Comparison of ENCODE assay signal across 1 cellular context in the genomic region with DNA sequence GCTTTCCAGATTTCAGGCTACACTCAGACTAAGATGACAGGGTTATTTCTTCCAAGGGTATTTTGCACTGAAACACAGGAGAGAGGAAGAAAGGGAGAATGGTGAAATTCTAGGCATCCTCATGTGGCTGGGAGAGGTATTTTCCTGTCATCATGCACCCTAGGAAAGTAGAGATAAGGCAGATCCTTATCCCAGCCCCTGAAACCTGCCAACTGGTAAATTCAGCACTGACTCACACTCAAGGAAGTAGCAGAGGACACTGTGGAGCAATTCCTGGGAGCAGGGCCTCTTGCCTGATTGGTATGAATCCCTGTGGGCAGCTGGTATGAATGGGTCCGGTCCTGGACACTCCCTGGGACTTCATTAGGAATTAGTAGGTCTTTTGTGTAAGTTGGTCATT.
TF ChIP-seq lines count a peak whose summit lies in the region.

No MANE protein-coding gene starts in this region.

TF ChIP-seq in A549, 52 proteins besides CTCF, POLR2A, EP300 and RAD21 (continued from another document):
- TF ChIP-seq, protein P1, sequence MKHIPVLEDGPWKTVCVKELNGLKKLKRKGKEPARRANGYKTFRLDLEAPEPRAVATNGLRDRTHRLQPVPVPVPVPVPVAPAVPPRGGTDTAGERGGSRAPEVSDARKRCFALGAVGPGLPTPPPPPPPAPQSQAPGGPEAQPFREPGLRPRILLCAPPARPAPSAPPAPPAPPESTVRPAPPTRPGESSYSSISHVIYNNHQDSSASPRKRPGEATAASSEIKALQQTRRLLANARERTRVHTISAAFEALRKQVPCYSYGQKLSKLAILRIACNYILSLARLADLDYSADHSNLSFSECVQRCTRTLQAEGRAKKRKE (CRISPR knock-in tag; IDR thresholded peaks at IDR 0.05; ENCODE audit: low read depth): no peak
- TF ChIP-seq JUNB (IDR thresholded peaks at IDR 0.05) (no peak), CEBPB (IDR thresholded peaks at IDR 0.05) (no peak), SREBF2 (IDR thresholded peaks at IDR 0.05) (no peak), FOSL2 (IDR thresholded peaks at IDR 0.05) (no peak), FOSL2 (CRISPR knock-in tag; IDR thresholded peaks at IDR 0.05) (no peak), HOXA7 (CRISPR knock-in tag; IDR thresholded peaks at IDR 0.05) (no peak), KDM5A (IDR thresholded peaks at IDR 0.05) (no peak), NPAS2 (CRISPR knock-in tag; IDR thresholded peaks at IDR 0.05; ENCODE audit: borderline replicate concordance) (no peak), KDM1A (IDR thresholded peaks at IDR 0.05; ENCODE audit: low read depth) (no peak), ZNF302 (CRISPR knock-in tag; IDR thresholded peaks at IDR 0.05) (no peak)
- TF ChIP-seq, protein P2, sequence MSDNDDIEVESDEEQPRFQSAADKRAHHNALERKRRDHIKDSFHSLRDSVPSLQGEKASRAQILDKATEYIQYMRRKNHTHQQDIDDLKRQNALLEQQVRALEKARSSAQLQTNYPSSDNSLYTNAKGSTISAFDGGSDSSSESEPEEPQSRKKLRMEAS (IDR thresholded peaks at IDR 0.05): no peak
TF ChIP-seq in A549: peak in this region for 0.
